Comparison of ENCODE assay signal across 24 cellular contexts in the genomic region with DNA sequence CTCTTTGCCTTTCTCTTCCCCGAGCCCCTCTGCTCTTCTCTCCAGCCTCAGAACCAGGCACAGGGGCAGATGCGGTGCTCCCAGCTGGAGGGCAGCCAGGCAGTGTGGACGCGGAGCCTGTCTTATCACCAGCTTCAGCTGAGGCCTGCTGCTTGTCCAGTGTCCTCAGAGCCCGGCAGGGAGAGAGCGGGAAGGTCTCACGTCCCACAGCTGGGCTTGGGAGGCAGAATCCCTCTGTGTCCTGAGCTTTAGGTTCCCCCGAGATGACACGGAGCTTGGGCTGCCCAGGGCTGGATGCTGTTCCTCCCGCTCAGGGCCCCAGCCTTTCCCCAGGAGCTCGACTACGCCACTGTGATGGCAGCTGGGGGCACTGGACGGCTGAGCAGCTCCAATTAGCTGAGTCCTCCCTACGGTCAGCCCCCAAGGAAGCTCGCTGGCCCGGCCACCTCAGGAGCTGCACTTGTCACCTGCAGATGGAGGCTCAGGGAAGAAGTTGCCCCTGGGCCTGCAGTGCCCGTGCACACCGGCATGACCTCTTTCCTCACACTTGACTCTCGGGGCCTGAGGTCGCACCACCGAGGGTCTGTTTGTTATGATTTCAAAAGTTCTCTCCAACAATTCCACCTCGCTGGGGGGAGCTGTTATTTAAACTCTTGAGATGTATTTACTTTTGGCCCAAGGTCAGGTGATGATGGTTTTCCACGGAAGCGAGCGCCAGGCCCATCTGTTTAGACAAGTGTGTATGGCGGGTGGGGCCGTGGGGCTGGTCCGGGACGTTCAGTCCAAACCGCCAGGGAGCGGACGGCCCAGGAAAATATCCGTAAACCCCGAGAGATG.
DNase-seq lines count a peak whose midpoint lies in the region; ATAC-seq, FAIRE-seq and TF ChIP-seq lines count a peak whose summit lies in the region.
"Had no signal": no experiment of that assay in that cellular context is flagged by ENCODE, and none has a peak within 500 bp of the region (broad histone marks: within the 10 kb centered on the region; RNA-seq: fewer than 3 reads in every experiment).

No MANE protein-coding gene starts in this region.

- no peaks in the 10 kb centered on the region for H3K79me2 ChIP-seq in trophoblast cell (ENCODE audit: control insufficient read depth, insufficient read depth, low read length, poor library complexity)
- H3K79me2 ChIP-seq: parathyroid adenoma had no signal

- H4K12ac ChIP-seq in trophoblast cell (ENCODE audit: low read depth, low read length) = no peak overlapping the region

- H3K79me1 ChIP-seq in trophoblast cell (ENCODE audit: low read length) = no peaks in the 10 kb centered on the region

- peak; percentile 46 to 78 for ATAC-seq in right cardiac atrium
- ATAC-seq in pancreas = peak in 3 of 4 donors; percentile 41 to 55 (median 52)

- WGBS in right cardiac atrium = 55% methylated on average over 34 of the region's 34 CpGs
- 59 to 67% methylated on average over 34 of the region's 34 CpGs for WGBS in pancreas, 2 donors
- no CpG with 5 or more reads among the region's 34 CpGs for WGBS in trophoblast cell (ENCODE audit: extremely low coverage, insufficient coverage, insufficient read length)

- no peak overlapping the region for H4K8ac ChIP-seq in trophoblast cell (ENCODE audit: low read depth, low read length)

- H2BK12ac ChIP-seq in trophoblast cell (ENCODE audit: low read length) = no peak overlapping the region

- DNase-seq in right cardiac atrium (peak; percentile 72 to 86 (median 74)), pancreas (peak in 2 of 6 donors; percentile 42 to 58), trophoblast cell (no peak), T-helper 2 cell (no peak)
- no peak for DNase-seq in activated CD4-positive, CD25-positive, alpha-beta regulatory T cell (lab: John Stamatoyannopoulos, UW)
- DNase-seq: CD4-positive, alpha-beta memory T cell; cerebellar nuclear complex; DMS153; hypothalamus; KG1; mesenchymal stem cell; naive B cell; NCI-H2171; NCI-H524; stimulated activated CD4-positive, alpha-beta T cell treated with anti-CD3 and anti-CD28 coated beads, Interleukin-1b, Interleukin-23, amount 100 ng/mL, for 48 hours; substantia nigra had no signal

- no peak overlapping the region for H2AFZ ChIP-seq in trophoblast cell (ENCODE audit: insufficient read depth, low read length, poor library complexity)
- H2AFZ ChIP-seq: parathyroid adenoma had no signal

- CTCF ChIA-PET in HEK293 (lab: Yijun Ruan, JAX) = interaction anchor here (0.6 kb wide), 1 partner anchor 335 kb away, joined by 4 read pairs; no protein-coding TSS in a partner anchor

- no peak overlapping the region for H3K23ac ChIP-seq in trophoblast cell (ENCODE audit: low read length)

- peak overlapping the region in 1 of 5 experiments; percentile 12 for H3K4me3 Mint-ChIP-seq in brain
- H3K4me3 Mint-ChIP-seq: activated naive CD4-positive, alpha-beta T cell treated with anti-CD3 and anti-CD28 coated beads, Interleukin-2, amount 50 U/mL, for 24 hours; activated T-helper 1 cell treated with anti-CD3 and anti-CD28 coated beads, Interleukin-12 subunit alpha, Interleukin-12 subunit beta, Interleukin-2, Interleukin-4 antibody, amounts not matched to agents 30 ng/mL and 10 ng/mL and 1 ng/mL, durations not matched to agents 14 hours and 24 hours and 36 hours; CD4-positive, alpha-beta memory T cell; naive B cell had no signal

- no peak overlapping the region for H4K91ac ChIP-seq in trophoblast cell (ENCODE audit: low read depth, low read length)

- no peaks in the 10 kb centered on the region for H3K36me3 Mint-ChIP-seq in brain
- H3K36me3 Mint-ChIP-seq: activated naive CD4-positive, alpha-beta T cell treated with anti-CD3 and anti-CD28 coated beads, Interleukin-2, amount 50 U/mL, for 24 hours; CD4-positive, alpha-beta memory T cell; naive B cell had no signal

- H3K4me2 ChIP-seq in trophoblast cell (ENCODE audit: low read length) = no peak overlapping the region

- no peaks in the 10 kb centered on the region for H3K9me3 ChIP-seq in HEK293 (ENCODE audit: control insufficient read depth, insufficient read depth, low read depth, low read length)
- H3K9me3 ChIP-seq in right cardiac atrium (ENCODE audit: control insufficient read depth, low read length) = peaks cover 2% of the 10 kb centered on the region
- H3K9me3 ChIP-seq in pancreas = no peaks in the 10 kb centered on the region
- peaks cover 11% of the 10 kb centered on the region for H3K9me3 ChIP-seq in trophoblast cell (ENCODE audit: insufficient read depth, low read depth, low read length)
- H3K9me3 ChIP-seq: vagina had no signal

- no peak for FAIRE-seq in pancreas (lab: Jason Lieb, UNC)
- FAIRE-seq: islet of Langerhans had no signal

- H3K27ac Mint-ChIP-seq in brain = peak overlapping the region in 4 of 5 experiments; percentile 13 to 79 (median 60)
- H3K27ac Mint-ChIP-seq: activated naive CD4-positive, alpha-beta T cell treated with anti-CD3 and anti-CD28 coated beads, Interleukin-2, amount 50 U/mL, for 24 hours; activated T-helper 1 cell treated with anti-CD3 and anti-CD28 coated beads, Interleukin-12 subunit alpha, Interleukin-12 subunit beta, Interleukin-2, Interleukin-4 antibody, amounts not matched to agents 30 ng/mL and 10 ng/mL and 1 ng/mL, durations not matched to agents 14 hours and 24 hours and 36 hours; CD4-positive, alpha-beta memory T cell had no signal

- no peak overlapping the region for H2AK5ac ChIP-seq in trophoblast cell (ENCODE audit: low read length)

- intact Hi-C loops in right cardiac atrium (cut with DNase I) = no loop called here
- intact Hi-C loops in pancreas (cut with DNase I) = no loop called here

- H3K4me1 ChIP-seq in HEK293 (ENCODE audit: control insufficient read depth, insufficient read depth, low read length) (no peaks in the 10 kb centered on the region), right cardiac atrium (ENCODE audit: control insufficient read depth, insufficient read depth, low read length) (no peaks in the 10 kb centered on the region), pancreas (no peaks in the 10 kb centered on the region), trophoblast cell (ENCODE audit: control insufficient read depth in 1 of 2, insufficient read depth in 2 of 2, low read length in 2 of 2) (peaks cover 0 to 5% of the 10 kb centered on the region in 2 experiments)
- H3K4me1 ChIP-seq: ascending aorta had no signal

- H3K27me3 ChIP-seq in right cardiac atrium (ENCODE audit: control insufficient read depth, insufficient read depth) = no peaks in the 10 kb centered on the region
- H3K27me3 ChIP-seq in pancreas = no peaks in the 10 kb centered on the region
- no peaks in the 10 kb centered on the region for H3K27me3 ChIP-seq in trophoblast cell (ENCODE audit: insufficient read depth, low read length)
- H3K27me3 ChIP-seq: ascending aorta, vagina had no signal

- POLR2A ChIA-PET in HEK293 (lab: Yijun Ruan, JAX) = no interaction called here

- H3K9ac ChIP-seq in trophoblast cell (ENCODE audit: low read length) = no peak overlapping the region
- H3K9ac ChIP-seq: parathyroid adenoma had no signal

- no peak overlapping the region for H3K4ac ChIP-seq in trophoblast cell (ENCODE audit: low read depth, low read length)

- H3K18ac ChIP-seq in trophoblast cell (ENCODE audit: low read length) = no peak overlapping the region

- no peaks in the 10 kb centered on the region for H3K36me3 ChIP-seq in HEK293 (ENCODE audit: control insufficient read depth in 2 of 2, insufficient read depth in 1 of 2, low read length in 2 of 2)
- H3K36me3 ChIP-seq in pancreas = no peaks in the 10 kb centered on the region
- H3K36me3 ChIP-seq in trophoblast cell (ENCODE audit: control insufficient read depth in 1 of 2, insufficient read depth in 2 of 2, low read length in 2 of 2) = no peaks in the 10 kb centered on the region
- H3K36me3 ChIP-seq: ascending aorta, vagina had no signal

- no peak overlapping the region for H3K27ac ChIP-seq in HEK293 (ENCODE audit: extremely low read depth, low read depth, low read length)
- no peak overlapping the region for H3K27ac ChIP-seq in right cardiac atrium (ENCODE audit: low read length)
- no peak overlapping the region for H3K27ac ChIP-seq in pancreas
- no peak overlapping the region for H3K27ac ChIP-seq in trophoblast cell (ENCODE audit: low read depth, low read length)
- H3K27ac ChIP-seq: ascending aorta, parathyroid adenoma had no signal

- peaks cover 50% of the 10 kb centered on the region for H3K4me1 Mint-ChIP-seq in brain
- H3K4me1 Mint-ChIP-seq: activated naive CD4-positive, alpha-beta T cell treated with anti-CD3 and anti-CD28 coated beads, Interleukin-2, amount 50 U/mL, for 24 hours had no signal

- H2BK120ac ChIP-seq in trophoblast cell (ENCODE audit: insufficient read depth, low read length, poor library complexity) = no peak overlapping the region

- H3K27me3 Mint-ChIP-seq in brain = peaks cover 6% of the 10 kb centered on the region
- H3K27me3 Mint-ChIP-seq: activated naive CD4-positive, alpha-beta T cell treated with anti-CD3 and anti-CD28 coated beads, Interleukin-2, amount 50 U/mL, for 24 hours had no signal

- TF ChIP-seq CTCF in HEK293 (tag by site-specific recombination; IDR thresholded peaks at IDR 0.05) (no peak), brain (conservative IDR thresholded peaks at IDR 0.05) (no peak), pancreas (IDR thresholded peaks at IDR 0.05) (no peak)

- no peak overlapping the region for H3K14ac ChIP-seq in trophoblast cell (ENCODE audit: low read length)

- H3K9me3 Mint-ChIP-seq in brain = peaks cover 3 to 17% (median 4%) of the 10 kb centered on the region in 5 experiments
- H3K9me3 Mint-ChIP-seq: activated naive CD4-positive, alpha-beta T cell treated with anti-CD3 and anti-CD28 coated beads, Interleukin-2, amount 50 U/mL, for 24 hours had no signal

- H2BK5ac ChIP-seq in trophoblast cell (ENCODE audit: low read depth, low read length, poor library complexity) = no peak overlapping the region

- H3K4me3 ChIP-seq in HEK293 (ENCODE audit: low read depth, low read length) (no peak overlapping the region), right cardiac atrium (ENCODE audit: low read length) (no peak overlapping the region), pancreas (no peak overlapping the region), trophoblast cell (ENCODE audit: low read depth, low read length) (no peak overlapping the region)
- H3K4me3 ChIP-seq: ascending aorta, vagina had no signal

TF ChIP-seq in HEK293, 187 proteins besides CTCF, POLR2A, EP300 and RAD21:
- TF ChIP-seq ZNF670 (tag by site-specific recombination; IDR thresholded peaks at IDR 0.05; ENCODE audit: low read depth) (no peak), ZIC2 (tag by site-specific recombination; IDR thresholded peaks at IDR 0.05) (peak; percentile 44; the same call in 1 of the 2 replicates)

Comparison
In these comparisons a context has a peak if more than half of its experiments do, and no peak if none do; other contexts are left out.
1. DNase-seq: peak in right cardiac atrium (3 of 3); none in activated CD4-positive, CD25-positive, alpha-beta regulatory T cell (0 of 4), trophoblast cell (0 of 2) and T-helper 2 cell (0 of 5).